In the genomic region with DNA sequence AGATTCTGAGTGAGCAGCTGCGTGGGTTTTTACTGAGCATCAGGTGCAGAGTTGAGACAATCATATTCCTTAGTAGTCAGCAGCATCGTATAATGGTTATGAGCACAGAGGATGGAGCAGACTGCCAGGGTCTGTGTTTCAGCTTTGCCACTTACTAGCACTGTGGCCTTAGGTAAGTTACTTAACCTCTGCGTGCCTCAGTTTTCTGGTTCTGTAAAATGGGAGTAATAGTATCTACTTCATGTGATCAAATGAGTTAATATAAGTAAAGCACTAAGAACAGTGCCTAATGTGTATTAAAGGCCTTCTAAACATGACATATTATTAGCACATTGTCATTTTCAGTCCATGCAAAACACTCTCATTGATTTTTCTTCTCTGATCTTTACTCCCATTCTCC, we compare ENCODE assay signal across 34 cellular contexts. TPM values are rescaled to one million over a fixed set of nuclear protein-coding genes. Genes with fewer than 3 reads are reported as not detected.
DNase-seq lines count a peak whose midpoint lies in the region; ATAC-seq, FAIRE-seq and TF ChIP-seq lines count a peak whose summit lies in the region.
"Had no signal": no experiment of that assay in that cellular context is flagged by ENCODE, and none has a peak within 500 bp of the region (broad histone marks: within the 10 kb centered on the region; RNA-seq: fewer than 3 reads in every experiment).

No MANE protein-coding gene starts in this region.

- no peak overlapping the region for H3K27ac ChIP-seq in HepG2 (ENCODE audit: extremely low read length, insufficient read depth, low read length)
- H3K27ac ChIP-seq in right lobe of liver, result no peak overlapping the region
- no peak overlapping the region for H3K27ac ChIP-seq in K562 (ENCODE audit: extremely low read depth, low read depth, low read length)
- no peak overlapping the region for H3K27ac ChIP-seq in H1 (ENCODE audit: low read depth, low read length)
- H3K27ac ChIP-seq: 22Rv1; A549; BLaER1; BLaER1 treated with 17β-estradiol and CSF1 and Interleukin-3, amounts not matched to agents 10 nM and 100 nM; C4-2B had no signal

- H3K79me1 ChIP-seq in H1 (ENCODE audit: low read depth, low read length), result no peaks in the 10 kb centered on the region

- no peak overlapping the region for H2BK5ac ChIP-seq in H1 (ENCODE audit: low read depth, low read length)

- ATAC-seq in HepG2 (no peak), right lobe of liver (no peak), K562 (no peak)
- ATAC-seq: A549; CD8-positive, alpha-beta T cell had no signal

- no peak overlapping the region for H3K56ac ChIP-seq in H1 (replicated peaks; ENCODE audit: insufficient read length, low read depth, low read length)

- no peak overlapping the region for H3K4me3 ChIP-seq in HepG2 (replicated peaks in 1 of 3; ENCODE audit: insufficient read depth in 1 of 3, low read depth in 2 of 3, low read length in 3 of 3)
- no peak overlapping the region for H3K4me3 ChIP-seq in right lobe of liver
- H3K4me3 ChIP-seq in K562, result no peak overlapping the region
- H3K4me3 ChIP-seq in H1 (ENCODE audit: extremely low read depth in 1 of 4, insufficient read depth in 2 of 4, low read depth in 3 of 4, low read length in 4 of 4), result no peak overlapping the region
- H3K4me3 ChIP-seq: A549; BLaER1; BLaER1 treated with 17β-estradiol and CSF1 and Interleukin-3, amounts not matched to agents 10 nM and 100 nM had no signal

- intact Hi-C loops in HepG2 (cut with micrococcal nuclease; ENCODE audit: unreplicated experiment), result no loop called here
- intact Hi-C loops in right lobe of liver (cut with DNase I), result no loop called here
- intact Hi-C loops in K562 (cut with micrococcal nuclease), result no loop called here

- in situ Hi-C loops in HepG2 (cut with HindIII; ENCODE audit: extremely low pct_ligation_motif_present, low pct_unique_long_range_greater_than_20kb) (no loop called here), K562 (cut with MboI) (no loop called here)

- no peak overlapping the region for H3K4ac ChIP-seq in H1 (replicated peaks; ENCODE audit: insufficient read length, low read depth, low read length)

- BruUV-seq in HepG2 (replicated peaks; lab: Mats Ljungman, UMichigan) (no TSS peak), K562 (replicated peaks; lab: Mats Ljungman, UMichigan) (no TSS peak)

- H4K91ac ChIP-seq in H1 (replicated peaks; ENCODE audit: insufficient read length, low read length), result no peak overlapping the region

- no peak for TF ChIP-seq EP300 in HepG2 (IDR thresholded peaks at IDR 0.05; ENCODE audit: low read depth in 2 of 2, low read length in 2 of 2)
- no peak for TF ChIP-seq EP300 in HepG2 (CRISPR knock-in tag; IDR thresholded peaks at IDR 0.05; ENCODE audit: borderline replicate concordance)
- TF ChIP-seq EP300 in K562 (IDR thresholded peaks at IDR 0.05; ENCODE audit: low read length), result no peak
- no peak for TF ChIP-seq EP300 in H1 (IDR thresholded peaks at IDR 0.05; ENCODE audit: borderline replicate concordance in 1 of 2, low read depth in 2 of 2, low read length in 2 of 2)

- POLR2A ChIA-PET in HepG2 (lab: Yijun Ruan, JAX) (no interaction called here), K562 (lab: Yijun Ruan, JAX) (no interaction called here), H1 (lab: Charles Lee; ENCODE audit: partially characterized antibody) (interaction anchor here (0.8 to 1.3 kb wide), 3 partner anchors 10 to 29 kb away, joined by 3 read pairs; no protein-coding TSS in a partner anchor)

- H3K18ac ChIP-seq in H1 (ENCODE audit: extremely low read depth, low read length), result no peak overlapping the region

- H4K20me1 ChIP-seq in HepG2 (ENCODE audit: insufficient read depth, low read length), result no peaks in the 10 kb centered on the region
- no peaks in the 10 kb centered on the region for H4K20me1 ChIP-seq in K562 (replicated peaks; ENCODE audit: control insufficient read depth, insufficient read depth, low read length)
- no peaks in the 10 kb centered on the region for H4K20me1 ChIP-seq in H1 (replicated peaks in 1 of 2; ENCODE audit: control insufficient read depth in 1 of 2, insufficient read depth in 2 of 2, low read length in 2 of 2)
- H4K20me1 ChIP-seq: BLaER1; BLaER1 treated with 17β-estradiol and CSF1 and Interleukin-3, amounts not matched to agents 10 nM and 100 nM had no signal

- CTCF ChIA-PET in HepG2 (lab: Yijun Ruan, JAX; ENCODE audit: low intra/inter-chr PET ratio, low total read pairs) (no interaction called here), K562 (lab: Yijun Ruan, JAX; ENCODE audit: low intra/inter-chr PET ratio) (no interaction called here), H1 (lab: Charles Lee; ENCODE audit: partially characterized antibody) (interaction anchor here (0.8 to 2.0 kb wide), 3 partner anchors 40 to 42 kb away, joined by 3 to 5 read pairs (median 3); no protein-coding TSS in a partner anchor)

- H3K9me1 ChIP-seq in K562 (ENCODE audit: control insufficient read depth, insufficient read depth, low read length), result no peaks in the 10 kb centered on the region

- TF ChIP-seq CTCF in HepG2 (CRISPR knock-in tag; IDR thresholded peaks at IDR 0.05), result no peak
- no peak for TF ChIP-seq CTCF in right lobe of liver (IDR thresholded peaks at IDR 0.05)
- no peak for TF ChIP-seq CTCF in D721Med (IDR thresholded peaks at IDR 0.05; ENCODE audit: insufficient read depth, missing control alignments)
- no peak for TF ChIP-seq CTCF in K562 (IDR thresholded peaks at IDR 0.05 in 2 of 3, conservative IDR thresholded peaks at IDR 0.05 in 1 of 3; ENCODE audit: insufficient read depth in 2 of 3, low read depth in 1 of 3, low read length in 3 of 3)
- no peak for TF ChIP-seq CTCF in H1 (IDR thresholded peaks at IDR 0.05; ENCODE audit: control extremely low read depth in 1 of 3, insufficient read depth in 1 of 3, low read depth in 1 of 3, low read length in 3 of 3)

- H2AFZ ChIP-seq in HepG2 (ENCODE audit: low read length) (no peak overlapping the region), K562 (ENCODE audit: low read depth, low read length) (no peak overlapping the region), H1 (ENCODE audit: low read length) (no peak overlapping the region)

- H3K23me2 ChIP-seq in H1 (ENCODE audit: low read depth, low read length), result peaks cover 5% of the 10 kb centered on the region; the same call in 1 of the 2 replicates

- H3K9ac ChIP-seq in HepG2 (ENCODE audit: insufficient read depth, low read depth, low read length) (no peak overlapping the region), K562 (ENCODE audit: insufficient read depth in 1 of 2, low read depth in 2 of 2, low read length in 2 of 2) (no peak overlapping the region), H1 (replicated peaks in 1 of 4; ENCODE audit: extremely low read depth in 1 of 4, low read depth in 3 of 4, low read length in 3 of 4) (no peak overlapping the region)
- H3K9ac ChIP-seq: BLaER1; BLaER1 treated with 17β-estradiol and CSF1 and Interleukin-3, amounts not matched to agents 10 nM and 100 nM had no signal

- no peak for TF ChIP-seq RAD21 in HepG2 (CRISPR knock-in tag; IDR thresholded peaks at IDR 0.05)
- no peak for TF ChIP-seq RAD21 in K562 (CRISPR knock-in tag; conservative IDR thresholded peaks at IDR 0.05 in 1 of 2, IDR thresholded peaks at IDR 0.05 in 1 of 2)
- no peak for TF ChIP-seq RAD21 in H1 (IDR thresholded peaks at IDR 0.05 in 1 of 2, conservative IDR thresholded peaks at IDR 0.05 in 1 of 2; ENCODE audit: low read depth in 2 of 2, low read length in 2 of 2)

- no peak overlapping the region for H3K4me2 ChIP-seq in HepG2 (ENCODE audit: low read depth, low read length)
- no peak overlapping the region for H3K4me2 ChIP-seq in K562 (ENCODE audit: insufficient read depth, low read length)
- H3K4me2 ChIP-seq in H1 (ENCODE audit: insufficient read depth in 1 of 2, low read depth in 2 of 2, low read length in 2 of 2), result no peak overlapping the region
- H3K4me2 ChIP-seq: A549, BLaER1 had no signal

- no peak overlapping the region; the same call in 1 of the 2 replicates for H2BK12ac ChIP-seq in H1 (ENCODE audit: low read depth, low read length)

- no peak overlapping the region for H2BK20ac ChIP-seq in H1 (ENCODE audit: low read length)

- no peak for FAIRE-seq in HepG2 (lab: Jason Lieb, UNC)
- FAIRE-seq in D721Med (lab: Jason Lieb, UNC), result peak; percentile 16
- no peak for FAIRE-seq in K562 (lab: Jason Lieb, UNC)
- no peak for FAIRE-seq in H1 (lab: Jason Lieb, UNC)
- FAIRE-seq: A204.1, A549 had no signal

- peaks cover 3% of the 10 kb centered on the region for H3K79me2 ChIP-seq in HepG2 (ENCODE audit: insufficient read depth, low read length)
- peaks cover 12% of the 10 kb centered on the region for H3K79me2 ChIP-seq in K562 (ENCODE audit: control insufficient read depth, insufficient read depth, low read length)
- peaks cover under 1 to 12% of the 10 kb centered on the region in 2 experiments; a peak in 3 of 4 replicates for H3K79me2 ChIP-seq in H1 (ENCODE audit: control insufficient read depth in 1 of 2, insufficient read depth in 2 of 2, low read length in 2 of 2)

- no peak overlapping the region for H3K14ac ChIP-seq in H1 (ENCODE audit: insufficient read length)

- no peak overlapping the region for H3K23ac ChIP-seq in H1 (ENCODE audit: insufficient read length)

- 33% methylated on average over 3 of the region's 3 CpGs for WGBS in HepG2 (ENCODE audit: low lambda C conversion rate)
- 61% methylated on average over 3 of the region's 3 CpGs for WGBS in right lobe of liver (ENCODE audit: insufficient coverage, low coverage, low lambda C conversion rate, missing lambda C conversion rate)
- WGBS in K562 (ENCODE audit: insufficient coverage, low coverage, missing lambda C conversion rate), result 62% methylated on average over 3 of the region's 3 CpGs
- 86% methylated on average over 3 of the region's 3 CpGs; no CpG with 5 or more reads in 1 of the 2 experiments for WGBS in H1 (ENCODE audit: extremely low coverage in 1 of 2, insufficient coverage in 1 of 2, insufficient read length in 1 of 2, insufficient replicate concordance in 2 of 2, low coverage in 1 of 2, low lambda C conversion rate in 2 of 2, missing lambda C conversion rate in 1 of 2), 2 experiments

- no peak overlapping the region for H2BK120ac ChIP-seq in H1 (replicated peaks; ENCODE audit: low read depth, low read length)

- no peaks in the 10 kb centered on the region for H3K36me3 ChIP-seq in HepG2 (replicated peaks in 1 of 2; ENCODE audit: control insufficient read depth in 1 of 2, insufficient read depth in 2 of 2, low read length in 2 of 2)
- H3K36me3 ChIP-seq in right lobe of liver, result no peaks in the 10 kb centered on the region
- no peaks in the 10 kb centered on the region for H3K36me3 ChIP-seq in K562 (ENCODE audit: control insufficient read depth, insufficient read depth, low read length)
- H3K36me3 ChIP-seq in H1 (ENCODE audit: control insufficient read depth in 2 of 4, insufficient read depth in 4 of 4, low read length in 3 of 4), result no peaks in the 10 kb centered on the region
- H3K36me3 ChIP-seq: BLaER1; BLaER1 treated with 17β-estradiol and CSF1 and Interleukin-3, amounts not matched to agents 10 nM and 100 nM had no signal

- H2BK15ac ChIP-seq in H1 (ENCODE audit: low read length), result no peak overlapping the region

- no peaks in the 10 kb centered on the region for H3K9me3 ChIP-seq in HepG2 (ENCODE audit: low read length)
- no peaks in the 10 kb centered on the region for H3K9me3 ChIP-seq in right lobe of liver
- no peaks in the 10 kb centered on the region for H3K9me3 ChIP-seq in K562 (replicated peaks; ENCODE audit: control insufficient read depth, insufficient read depth, low read depth, low read length)
- H3K9me3 ChIP-seq in H1 (ENCODE audit: insufficient read depth in 2 of 2, low read depth in 1 of 2, low read length in 1 of 2), result no peaks in the 10 kb centered on the region
- H3K9me3 ChIP-seq: A549; BE2C; BLaER1; BLaER1 treated with 17β-estradiol and CSF1 and Interleukin-3, amounts not matched to agents 10 nM and 100 nM; Caco-2 had no signal

- H3K27me3 ChIP-seq in HepG2 (ENCODE audit: control insufficient read depth in 1 of 2, insufficient read depth in 2 of 2, low read length in 2 of 2) (peaks cover 0 to 4% of the 10 kb centered on the region in 2 experiments; a peak in 3 of 5 replicates), right lobe of liver (no peaks in the 10 kb centered on the region), K562 (ENCODE audit: control insufficient read depth in 2 of 2, insufficient read depth in 2 of 2, low read length in 2 of 2) (no peaks in the 10 kb centered on the region), H1 (replicated peaks in 1 of 4; ENCODE audit: control insufficient read depth in 3 of 4, extremely low read depth in 1 of 4, insufficient read depth in 3 of 4, low read length in 3 of 4) (no peaks in the 10 kb centered on the region)
- H3K27me3 ChIP-seq: BLaER1; BLaER1 treated with 17β-estradiol and CSF1 and Interleukin-3, amounts not matched to agents 10 nM and 100 nM had no signal

- no peak overlapping the region for H4K5ac ChIP-seq in H1 (ENCODE audit: insufficient read length, low read depth, low read length)

- H3K4me1 ChIP-seq in HepG2 (ENCODE audit: insufficient read depth, low read length) (peaks cover 12% of the 10 kb centered on the region; the same call in 1 of the 2 replicates), right lobe of liver (peaks cover 0 to 6% (median 0%) of the 10 kb centered on the region in 4 donors), K562 (replicated peaks in 1 of 2; ENCODE audit: control insufficient read depth in 2 of 2, insufficient read depth in 2 of 2, low read length in 2 of 2) (peaks cover 5 to 11% of the 10 kb centered on the region in 2 experiments; a peak in 4 of 5 replicates), H1 (replicated peaks in 1 of 4; ENCODE audit: control insufficient read depth in 3 of 4, insufficient read depth in 4 of 4, low read length in 3 of 4) (peaks cover 3 to 14% (median 7%) of the 10 kb centered on the region in 4 experiments)
- H3K4me1 ChIP-seq: BE2C had no signal

- TF ChIP-seq POLR2A in HepG2 (IDR thresholded peaks at IDR 0.05; ENCODE audit: insufficient read depth in 1 of 2, low read depth in 2 of 2, low read length in 2 of 2) (no peak), right lobe of liver (IDR thresholded peaks at IDR 0.05) (no peak), K562 (conservative IDR thresholded peaks at IDR 0.05) (no peak), H1 (IDR thresholded peaks at IDR 0.05; ENCODE audit: control extremely low read depth in 1 of 2, low read depth in 2 of 2, low read length in 2 of 2) (no peak)

- 0 out of 2 replicates have a peak overlapping the region, but pooled peaks have one; percentile 3 for H2AK5ac ChIP-seq in H1 (ENCODE audit: low read depth, low read length)

- no peak for DNase-seq in HepG2 (ENCODE audit: low spot score)
- no peak for DNase-seq in right lobe of liver
- no peak for DNase-seq in D721Med (ENCODE audit: insufficient read length, low spot score)
- no peak for DNase-seq in K562 (ENCODE audit: extremely low read depth in 1 of 4, low spot score in 3 of 4)
- no peak for DNase-seq in H1 (ENCODE audit: low read depth in 1 of 2, low spot score in 2 of 2)
- no peak for DNase-seq in NCI-H1048 (lab: John Stamatoyannopoulos, UW)
- no peak for DNase-seq in DMS79 treated with DMSO at 0.1 percent for 48 hours (lab: John Stamatoyannopoulos, UW)
- no peak for DNase-seq in pons (ENCODE audit: low spot score)
- DNase-seq: 8988T; ACHN; AML-193; BE2C; C1 segment of cervical spinal cord; Caco-2; Calu3; CD4-positive, alpha-beta memory T cell; CD4-positive, alpha-beta T cell; CD4-positive, CD25-positive, alpha-beta regulatory T cell; CD8-positive, alpha-beta memory T cell; CD8-positive, alpha-beta T cell; COR-L47; DMS 273 treated with DMSO at 0.1 percent for 48 hours; DMS153; DMS53; DMS79; DND-41; EL had no signal

- H4K8ac ChIP-seq in H1 (ENCODE audit: extremely low read depth, insufficient read depth, low read length), result no peak overlapping the region

RNA-seq across cellular contexts. Expression of a gene that starts 4.8 kb away (rescaled TPM):
- 698 and 836 TPM in 2 replicates for total RNA-seq in HepG2 (2016; rRNA removed; fragmentation: Illumina TruSeq; extraction: Trizol)
- total RNA-seq in HepG2 (2016; cell fraction: cytosol; rRNA removed; fragmentation: Illumina TruSeq; extraction: Trizol; ENCODE audit: low read depth), result 507 and 559 TPM in 2 replicates
- total RNA-seq in HepG2 (2016; cell fraction: insoluble cytoplasmic fraction; rRNA removed; fragmentation: Illumina TruSeq; extraction: Trizol), result 679 and 821 TPM in 2 replicates
- total RNA-seq in HepG2 (2016; cell fraction: membrane; rRNA removed; fragmentation: Illumina TruSeq; extraction: Trizol), result 771 and 850 TPM in 2 replicates
- total RNA-seq in HepG2 (2016; cell fraction: nucleus; rRNA removed; fragmentation: Illumina TruSeq; extraction: Trizol), result 289 and 303 TPM in 2 replicates
- 471 and 557 TPM in 2 replicates for polyA plus RNA-seq in HepG2 (2011; rRNA removed)
- 298 and 449 TPM in 2 replicates for polyA plus RNA-seq in HepG2 (2011; cell fraction: cytosol; rRNA removed)
- polyA plus RNA-seq in HepG2 (2011; cell fraction: nucleus; rRNA removed), result 96.1 and 122 TPM in 2 replicates
- 940 and 1,043 TPM in 2 replicates for polyA plus RNA-seq in HepG2 (2012)
- 922 and 1,006 TPM in 2 replicates for polyA plus RNA-seq in HepG2 (2016; cell fraction: cytosol; fragmentation: Illumina TruSeq; extraction: Trizol; ENCODE audit: low read depth)
- 1,304 and 1,359 TPM in 2 replicates for polyA plus RNA-seq in HepG2 (2016; cell fraction: insoluble cytoplasmic fraction; fragmentation: Illumina TruSeq; extraction: Trizol; ENCODE audit: low read depth)
- 1,256 and 1,375 TPM in 2 replicates for polyA plus RNA-seq in HepG2 (2016; cell fraction: membrane; fragmentation: Illumina TruSeq; extraction: Trizol; ENCODE audit: low read depth)
- 596 and 617 TPM in 2 replicates for polyA plus RNA-seq in HepG2 (2016; cell fraction: nucleus; fragmentation: Illumina TruSeq; extraction: Trizol; ENCODE audit: insufficient read depth, low read depth)
- polyA minus RNA-seq in HepG2 (2011; rRNA and poly(A)+ RNA removed; ENCODE audit: low replicate concordance), result 152 and 382 TPM in 2 replicates
- polyA minus RNA-seq in HepG2 (2011; cell fraction: cytosol; rRNA and poly(A)+ RNA removed), result 285 and 287 TPM in 2 replicates
- polyA minus RNA-seq in HepG2 (2011; cell fraction: nucleus; rRNA and poly(A)+ RNA removed), result 113 and 151 TPM in 2 replicates
- total RNA-seq in right lobe of liver, result 100 to 1,000 TPM; 157 to 250 (median 198) TPM
- 52.4 and 105 TPM in 2 replicates for total RNA-seq in K562 (2011; cell fraction: chromatin; rRNA removed; ENCODE audit: low replicate concordance)
- total RNA-seq in K562 (2011; cell fraction: nucleolus; rRNA removed), result 77.4 and 82.7 TPM in 2 replicates
- 133 and 210 TPM in 2 replicates for total RNA-seq in K562 (2011; cell fraction: nucleoplasm; rRNA removed)
- total RNA-seq in K562 (2014; rRNA removed), result 500 and 534 TPM in 2 replicates
- total RNA-seq in K562 (2014; rRNA removed; fragmentation: Illumina TruSeq; extraction: Trizol), result 775 and 842 TPM in 2 replicates
- 754 and 814 TPM in 2 replicates for total RNA-seq in K562 (2015; rRNA removed; fragmentation: Illumina TruSeq; extraction: Trizol)
- total RNA-seq in K562 (2021), result 808 and 883 TPM in 2 replicates
- 761 and 848 TPM in 2 replicates for polyA plus RNA-seq in K562 (2011; rRNA removed)
- 199 and 413 TPM in 2 replicates for polyA plus RNA-seq in K562 (2011; cell fraction: cytosol; rRNA removed)
- 206 and 312 TPM in 2 replicates for polyA plus RNA-seq in K562 (2011; cell fraction: nucleus; rRNA removed)
- 1,014 and 1,078 TPM in 2 replicates for polyA plus RNA-seq in K562 (2012)
- 1,456 and 1,637 TPM in 2 replicates for polyA plus RNA-seq in K562 (2014; fragmentation: Illumina TruSeq; extraction: Trizol)
- 1,000 to 10,000 TPM; 1,000 to 1,004 TPM for polyA plus RNA-seq in K562 (2014; fragmentation: Nextera tagmentation; extraction: Ambion mirVana)
- polyA plus RNA-seq in K562 (2014; rRNA removed), result 860 and 925 TPM in 2 replicates
- polyA minus RNA-seq in K562 (2011; rRNA and poly(A)+ RNA removed), result 882 and 931 TPM in 2 replicates
- polyA minus RNA-seq in K562 (2011; cell fraction: cytosol; rRNA and poly(A)+ RNA removed), result 300 and 339 TPM in 2 replicates
- 52.6 and 126 TPM in 2 replicates for polyA minus RNA-seq in K562 (2011; cell fraction: nucleus; rRNA and poly(A)+ RNA removed)
- 754 and 760 TPM in 2 replicates for total RNA-seq in H1 (2021; fragmentation: NEBNext Ultra II Directional; extraction: Animal tissue kit (Norgen Biotek cat#: 25700))
- 228 and 396 TPM in 2 replicates for polyA plus RNA-seq in H1 (2011; rRNA removed)
- polyA plus RNA-seq in H1 (2011; cell fraction: cytosol; rRNA removed), result 534 TPM
- 231 TPM for polyA plus RNA-seq in H1 (2011; cell fraction: nucleus; rRNA removed)
- 763 to 1,151 TPM (median 803 TPM) in 4 replicates for polyA plus RNA-seq in H1 (2012, experiment 1 of 2)
- 415 TPM for polyA plus RNA-seq in H1 (2012, experiment 2 of 2)
- 1,514 TPM for polyA plus RNA-seq in H1 (2013, experiment 1 of 2)
- polyA plus RNA-seq in H1 (2013, experiment 2 of 2), result 1,491 TPM
- polyA minus RNA-seq in H1 (2011; rRNA and poly(A)+ RNA removed), result 244 and 380 TPM in 2 replicates
- 245 TPM for polyA minus RNA-seq in H1 (2011; cell fraction: cytosol; rRNA and poly(A)+ RNA removed)
- 134 TPM for polyA minus RNA-seq in H1 (2011; cell fraction: nucleus; rRNA and poly(A)+ RNA removed)

RNA-seq across cellular contexts. Expression of a gene that starts 44.8 kb away (rescaled TPM):
- total RNA-seq in HepG2 (2016; rRNA removed; fragmentation: Illumina TruSeq; extraction: Trizol) (0.04 TPM in 1 of 2 replicates, not detected in the other), right lobe of liver (not detected), K562 (2014; rRNA removed) (0.33 TPM in 1 of 2 replicates, not detected in the other), K562 (2014; rRNA removed; fragmentation: Illumina TruSeq; extraction: Trizol) (0.07 TPM in 1 of 2 replicates, not detected in the other), K562 (2015; rRNA removed; fragmentation: Illumina TruSeq; extraction: Trizol) (not detected in 2 replicates), K562 (2021) (0.22 and 0.40 TPM in 2 replicates)
- not detected in 2 replicates for total RNA-seq in HepG2 (2016; cell fraction: cytosol; rRNA removed; fragmentation: Illumina TruSeq; extraction: Trizol; ENCODE audit: low read depth)
- total RNA-seq in HepG2 (2016; cell fraction: insoluble cytoplasmic fraction; rRNA removed; fragmentation: Illumina TruSeq; extraction: Trizol), result not detected in 2 replicates
- total RNA-seq in HepG2 (2016; cell fraction: membrane; rRNA removed; fragmentation: Illumina TruSeq; extraction: Trizol), result 0.06 TPM in 1 of 2 replicates, not detected in the other
- total RNA-seq in HepG2 (2016; cell fraction: nucleus; rRNA removed; fragmentation: Illumina TruSeq; extraction: Trizol), result not detected in 2 replicates
- polyA plus RNA-seq in HepG2 (2011; rRNA removed) (0.04 and 0.05 TPM in 2 replicates), K562 (2011; rRNA removed) (0.03 TPM in 2 replicates), K562 (2014; fragmentation: Illumina TruSeq; extraction: Trizol) (0.06 and 0.10 TPM in 2 replicates), K562 (2014; fragmentation: Nextera tagmentation; extraction: Ambion mirVana) (not detected), K562 (2014; rRNA removed) (0.20 TPM in 1 of 2 replicates, not detected in the other), H1 (2011; rRNA removed) (0.11 and 0.17 TPM in 2 replicates)
- polyA plus RNA-seq in HepG2 (2011; cell fraction: cytosol; rRNA removed), result 0.05 and 0.07 TPM in 2 replicates
- polyA plus RNA-seq in HepG2 (2011; cell fraction: nucleus; rRNA removed), result 0.06 TPM in 1 of 2 replicates, not detected in the other
- polyA plus RNA-seq in HepG2 (2012), result not detected in 2 replicates
- not detected in 2 replicates for polyA plus RNA-seq in HepG2 (2016; cell fraction: cytosol; fragmentation: Illumina TruSeq; extraction: Trizol; ENCODE audit: low read depth)
- 0.13 TPM in 1 of 2 replicates, not detected in the other for polyA plus RNA-seq in HepG2 (2016; cell fraction: insoluble cytoplasmic fraction; fragmentation: Illumina TruSeq; extraction: Trizol; ENCODE audit: low read depth)
- not detected in 2 replicates for polyA plus RNA-seq in HepG2 (2016; cell fraction: membrane; fragmentation: Illumina TruSeq; extraction: Trizol; ENCODE audit: low read depth)
- polyA plus RNA-seq in HepG2 (2016; cell fraction: nucleus; fragmentation: Illumina TruSeq; extraction: Trizol; ENCODE audit: insufficient read depth, low read depth), result not detected in 2 replicates
- polyA minus RNA-seq in HepG2 (2011; rRNA and poly(A)+ RNA removed; ENCODE audit: low replicate concordance), result 0.06 and 0.14 TPM in 2 replicates
- not detected in 2 replicates for polyA minus RNA-seq in HepG2 (2011; cell fraction: cytosol; rRNA and poly(A)+ RNA removed)
- not detected in 2 replicates for polyA minus RNA-seq in HepG2 (2011; cell fraction: nucleus; rRNA and poly(A)+ RNA removed)
- not detected in 2 replicates for total RNA-seq in K562 (2011; cell fraction: chromatin; rRNA removed; ENCODE audit: low replicate concordance)
- total RNA-seq in K562 (2011; cell fraction: nucleolus; rRNA removed), result 0.17 and 0.26 TPM in 2 replicates
- total RNA-seq in K562 (2011; cell fraction: nucleoplasm; rRNA removed), result 0.23 and 0.81 TPM in 2 replicates
- polyA plus RNA-seq in K562 (2011; cell fraction: cytosol; rRNA removed), result 0.04 and 0.06 TPM in 2 replicates
- polyA plus RNA-seq in K562 (2011; cell fraction: nucleus; rRNA removed), result 0.06 and 0.18 TPM in 2 replicates
- 0.07 and 0.09 TPM in 2 replicates for polyA plus RNA-seq in K562 (2012)
- polyA minus RNA-seq in K562 (2011; rRNA and poly(A)+ RNA removed), result not detected in 2 replicates
- not detected in 2 replicates for polyA minus RNA-seq in K562 (2011; cell fraction: cytosol; rRNA and poly(A)+ RNA removed)
- polyA minus RNA-seq in K562 (2011; cell fraction: nucleus; rRNA and poly(A)+ RNA removed), result 0.13 TPM in 1 of 2 replicates, not detected in the other
- 0.73 and 1.1 TPM in 2 replicates for total RNA-seq in H1 (2021; fragmentation: NEBNext Ultra II Directional; extraction: Animal tissue kit (Norgen Biotek cat#: 25700))
- 0.16 TPM for polyA plus RNA-seq in H1 (2011; cell fraction: cytosol; rRNA removed)
- 0.23 TPM for polyA plus RNA-seq in H1 (2011; cell fraction: nucleus; rRNA removed)
- polyA plus RNA-seq in H1 (2012, experiment 1 of 2), result 0.23 to 0.39 TPM (median 0.29 TPM) in 4 replicates
- 0.47 TPM for polyA plus RNA-seq in H1 (2012, experiment 2 of 2)
- 0.34 TPM for polyA plus RNA-seq in H1 (2013, experiment 1 of 2)
- polyA plus RNA-seq in H1 (2013, experiment 2 of 2), result 0.40 TPM
- polyA minus RNA-seq in H1 (2011; rRNA and poly(A)+ RNA removed), result not detected in 2 replicates
- not detected for polyA minus RNA-seq in H1 (2011; cell fraction: cytosol; rRNA and poly(A)+ RNA removed)
- not detected for polyA minus RNA-seq in H1 (2011; cell fraction: nucleus; rRNA and poly(A)+ RNA removed)
- total RNA-seq: CD4-positive, alpha-beta memory T cell; CD4-positive, alpha-beta T cell; CD4-positive, CD25-positive, alpha-beta regulatory T cell had no signal
- polyA plus RNA-seq: CD14-positive monocyte; CD8-positive, alpha-beta memory T cell had no signal
